Comparison of ENCODE assay signal across 1 cellular context in genomic region chrX:137428777-137429564, GRCh38.
TF ChIP-seq lines count a peak whose summit lies in the region.

No MANE protein-coding gene starts in this region.

TF ChIP-seq in IMR-90, 13 proteins besides CTCF, POLR2A, EP300 and RAD21 (continued from another document):
- TF ChIP-seq USF2 (IDR thresholded peaks at IDR 0.05; ENCODE audit: low read depth, low read length) (no peak), MAFK (IDR thresholded peaks at IDR 0.05; ENCODE audit: low read depth, low read length) (no peak), BHLHE40 (IDR thresholded peaks at IDR 0.05; ENCODE audit: low read depth, low read length) (no peak), FOS (IDR thresholded peaks at IDR 0.05; ENCODE audit: low read depth, low read length) (no peak), MXI1 (IDR thresholded peaks at IDR 0.05; ENCODE audit: borderline replicate concordance, low read depth, low read length) (no peak)
